Comparison of ENCODE assay signal across 22 cellular contexts in the genomic region with DNA sequence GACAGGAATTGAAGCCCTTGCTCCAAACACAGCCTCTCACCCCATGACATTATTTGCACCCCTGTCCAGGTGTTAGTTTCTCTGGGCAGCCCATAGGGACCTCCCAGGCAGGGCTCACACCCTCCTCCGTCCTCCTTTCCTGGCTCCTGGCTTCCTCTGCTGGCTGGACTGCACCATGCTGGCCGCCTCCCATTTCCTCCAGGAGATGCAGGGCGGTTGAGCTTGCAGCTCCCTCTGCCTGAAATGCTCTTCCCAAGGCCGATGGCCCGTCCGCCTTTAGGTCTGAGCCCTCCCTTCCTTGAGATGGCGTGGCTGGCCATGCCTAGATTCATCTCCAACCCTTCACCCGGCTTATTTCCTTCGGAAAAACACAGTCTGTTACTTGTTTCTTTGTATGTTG.
DNase-seq lines count a peak whose midpoint lies in the region; ATAC-seq, FAIRE-seq and TF ChIP-seq lines count a peak whose summit lies in the region.
"Had no signal": no experiment of that assay in that cellular context is flagged by ENCODE, and none has a peak within 500 bp of the region (broad histone marks: within the 10 kb centered on the region; RNA-seq: fewer than 3 reads in every experiment).

No MANE protein-coding gene starts in this region.

- H3K9me3 ChIP-seq in heart right ventricle (no peaks in the 10 kb centered on the region), right atrium auricular region (no peaks in the 10 kb centered on the region), endothelial cell of umbilical vein (replicated peaks; ENCODE audit: control insufficient read depth, insufficient read depth, low read length) (no peaks in the 10 kb centered on the region), HepG2 (ENCODE audit: low read length) (no peaks in the 10 kb centered on the region), aorta (ENCODE audit: control insufficient read depth, low read length) (no peaks in the 10 kb centered on the region)
- H3K9me3 ChIP-seq: ascending aorta, esophagus squamous epithelium, pancreas, thyroid gland had no signal

- POLR2A ChIA-PET in endothelial cell of umbilical vein (lab: Charles Lee) (no interaction called here), HepG2 (lab: Yijun Ruan, JAX) (no interaction called here)

- H2AFZ ChIP-seq in endothelial cell of umbilical vein (ENCODE audit: low read depth, low read length) = no peak overlapping the region
- H2AFZ ChIP-seq in HepG2 (ENCODE audit: low read length) = no peak overlapping the region

- no peaks in the 10 kb centered on the region for H3K79me2 ChIP-seq in endothelial cell of umbilical vein (ENCODE audit: control insufficient read depth, insufficient read depth, low read length)
- H3K79me2 ChIP-seq in HepG2 (ENCODE audit: insufficient read depth, low read length) = no peaks in the 10 kb centered on the region

- H4K20me1 ChIP-seq in endothelial cell of umbilical vein (replicated peaks; ENCODE audit: control insufficient read depth, extremely low read depth, insufficient read depth, low read length) (no peaks in the 10 kb centered on the region), HepG2 (ENCODE audit: insufficient read depth, low read length) (no peaks in the 10 kb centered on the region)

- DNase-seq in heart right ventricle = peak in 1 of 2 donors; percentile 29
- no peak for DNase-seq in right atrium auricular region (ENCODE audit: low spot score)
- peak; percentile 27 for DNase-seq in endothelial cell of umbilical vein (ENCODE audit: low read depth, low spot score)
- DNase-seq in HepG2 (ENCODE audit: low spot score) = no peak
- no peak for DNase-seq in aorta
- DNase-seq in activated CD4-positive, CD25-positive, alpha-beta regulatory T cell treated with anti-CD3 and anti-CD28 coated beads, Interleukin-2, amount 50 U/mL, for 72 hours = no peak
- no peak for DNase-seq in omental fat pad (ENCODE audit: low spot score)
- DNase-seq: activated CD4-positive, alpha-beta T cell treated with anti-CD3 and anti-CD28 coated beads for 1 hour; activated naive CD4-positive, alpha-beta T cell treated with anti-CD3 and anti-CD28 coated beads, Interleukin-2, amount 50 U/mL, for 16 hours; activated T-cell treated with anti-CD3 and anti-CD28 coated beads, Interleukin-2, amount 50 U/mL, for 4 hours; esophagus squamous epithelium; glutamatergic neuron; naive thymus-derived CD4-positive, alpha-beta T cell; NCI-H187 treated with DMSO at 0.1 percent for 48 hours; NCI-H345; pancreas; thyroid gland had no signal

- H3K9ac ChIP-seq in endothelial cell of umbilical vein (replicated peaks; ENCODE audit: extremely low read depth, insufficient read depth, low read length) (no peak overlapping the region), HepG2 (ENCODE audit: insufficient read depth, low read depth, low read length) (no peak overlapping the region)

- CTCF ChIA-PET in endothelial cell of umbilical vein (lab: Charles Lee) = interaction anchor here (0.6 to 2.4 kb wide), 13 partner anchors 8 to 782 kb away, joined by 3 to 11 read pairs (median 4); no protein-coding TSS in a partner anchor
- CTCF ChIA-PET in HepG2 (lab: Yijun Ruan, JAX; ENCODE audit: low intra/inter-chr PET ratio, low total read pairs) = no interaction called here

- TF ChIP-seq POLR2A in endothelial cell of umbilical vein (IDR thresholded peaks at IDR 0.05; ENCODE audit: low read depth, low read length) (no peak), HepG2 (IDR thresholded peaks at IDR 0.05; ENCODE audit: insufficient read depth in 1 of 2, low read depth in 2 of 2, low read length in 2 of 2) (no peak)

- TF ChIP-seq RAD21 in HepG2 (CRISPR knock-in tag; IDR thresholded peaks at IDR 0.05) = no peak

- 56 to 57% methylated on average over 9 of the region's 9 CpGs for WGBS in heart right ventricle, 2 donors
- 80% methylated on average over 9 of the region's 9 CpGs for WGBS in HepG2 (ENCODE audit: low lambda C conversion rate)
- 65 to 83% methylated on average over 9 of the region's 9 CpGs for WGBS in aorta, 2 donors

- no peak overlapping the region for H3K4me3 ChIP-seq in heart right ventricle
- H3K4me3 ChIP-seq in right atrium auricular region = no peak overlapping the region
- no peak overlapping the region for H3K4me3 ChIP-seq in endothelial cell of umbilical vein (replicated peaks in 1 of 3; ENCODE audit: insufficient read depth in 1 of 3, low read depth in 1 of 3, low read length in 3 of 3)
- H3K4me3 ChIP-seq in HepG2 (replicated peaks in 1 of 3; ENCODE audit: insufficient read depth in 1 of 3, low read depth in 2 of 3, low read length in 3 of 3) = no peak overlapping the region
- no peak overlapping the region for H3K4me3 ChIP-seq in aorta (ENCODE audit: low read length in 2 of 2)
- H3K4me3 ChIP-seq: ascending aorta, esophagus squamous epithelium, pancreas, thyroid gland had no signal

- ATAC-seq in heart right ventricle (peak; percentile 52 to 89 (median 76)), HepG2 (no peak), aorta (ENCODE audit: low FRiP score) (peak; percentile 56), omental fat pad (ENCODE audit: low FRiP score) (no peak), HG03097 (IDR thresholded peaks at IDR 0.05; ENCODE audit: low FRiP score, unreplicated experiment) (no peak)
- ATAC-seq: activated T-cell treated with anti-CD3 and anti-CD28 coated beads, Interleukin-2, amount 50 U/mL, for 4 hours; naive thymus-derived CD4-positive, alpha-beta T cell; pancreas; stimulated activated effector memory CD8-positive, alpha-beta T cell treated with anti-CD3 and anti-CD28 coated beads, Interleukin-12 subunit alpha, Interleukin-12 subunit beta, amount 100 ng/mL, for 72 hours had no signal

- intact Hi-C loops in heart right ventricle (cut with DNase I) = no loop called here
- intact Hi-C loops in endothelial cell of umbilical vein (cut with micrococcal nuclease) = no loop called here
- intact Hi-C loops in HepG2 (cut with micrococcal nuclease; ENCODE audit: unreplicated experiment) = no loop called here
- intact Hi-C loops in aorta (cut with DNase I) = no loop called here

- H3K36me3 ChIP-seq in heart right ventricle (no peaks in the 10 kb centered on the region), right atrium auricular region (no peaks in the 10 kb centered on the region), endothelial cell of umbilical vein (ENCODE audit: control insufficient read depth in 2 of 2, extremely low read depth in 1 of 2, insufficient read depth in 2 of 2, low read length in 2 of 2) (no peaks in the 10 kb centered on the region), HepG2 (replicated peaks in 1 of 2; ENCODE audit: control insufficient read depth in 1 of 2, insufficient read depth in 2 of 2, low read length in 2 of 2) (no peaks in the 10 kb centered on the region), aorta (ENCODE audit: control insufficient read depth in 1 of 2, insufficient read depth in 2 of 2, low read length in 1 of 2) (no peaks in the 10 kb centered on the region)
- H3K36me3 ChIP-seq: ascending aorta, esophagus squamous epithelium, pancreas, thyroid gland had no signal

- dilution Hi-C loops in endothelial cell of umbilical vein (cut with MboI; ENCODE audit: extremely low pct_ligation_motif_present, low sequenced_read_pairs) = no loop called here

- H3K4me2 ChIP-seq in endothelial cell of umbilical vein (ENCODE audit: insufficient read depth, low read length) (no peak overlapping the region), HepG2 (ENCODE audit: low read depth, low read length) (no peak overlapping the region)

- H3K27me3 ChIP-seq in heart right ventricle (no peaks in the 10 kb centered on the region), right atrium auricular region (no peaks in the 10 kb centered on the region), endothelial cell of umbilical vein (ENCODE audit: control insufficient read depth in 2 of 2, insufficient read depth in 2 of 2, low read length in 2 of 2) (no peaks in the 10 kb centered on the region), HepG2 (ENCODE audit: control insufficient read depth in 1 of 2, insufficient read depth in 2 of 2, low read length in 2 of 2) (no peaks in the 10 kb centered on the region), aorta (ENCODE audit: control insufficient read depth in 1 of 2, insufficient read depth in 2 of 2, low read length in 1 of 2) (no peaks in the 10 kb centered on the region)
- H3K27me3 ChIP-seq: ascending aorta, esophagus squamous epithelium, pancreas, thyroid gland had no signal

- TF ChIP-seq EP300 in HepG2 (IDR thresholded peaks at IDR 0.05; ENCODE audit: low read depth in 2 of 2, low read length in 2 of 2) (no peak), HepG2 (CRISPR knock-in tag; IDR thresholded peaks at IDR 0.05; ENCODE audit: borderline replicate concordance) (no peak)

- in situ Hi-C loops in HepG2 (cut with HindIII; ENCODE audit: extremely low pct_ligation_motif_present, low pct_unique_long_range_greater_than_20kb) = no loop called here

- no peaks in the 10 kb centered on the region for H3K9me1 ChIP-seq in endothelial cell of umbilical vein (replicated peaks; ENCODE audit: control insufficient read depth, extremely low read depth, insufficient read depth, low read length)

- BruUV-seq in endothelial cell of umbilical vein (replicated peaks; lab: Mats Ljungman, UMichigan) (no TSS peak), HepG2 (replicated peaks; lab: Mats Ljungman, UMichigan) (no TSS peak)

- H3K27ac ChIP-seq in heart right ventricle (peak overlapping the region in 5 of 10 donors; percentile 4 to 53 (median 15)), right atrium auricular region (no peak overlapping the region), endothelial cell of umbilical vein (ENCODE audit: insufficient read depth, low read depth, low read length) (no peak overlapping the region), HepG2 (ENCODE audit: extremely low read length, insufficient read depth, low read length) (no peak overlapping the region), aorta (ENCODE audit: low read depth in 1 of 2, low read length in 2 of 2) (no peak overlapping the region)
- H3K27ac ChIP-seq: ascending aorta, pancreas, thyroid gland had no signal

- H3K4me1 ChIP-seq in heart right ventricle (peaks cover 0 to 14% (median 7%) of the 10 kb centered on the region in 9 donors), right atrium auricular region (no peaks in the 10 kb centered on the region), endothelial cell of umbilical vein (ENCODE audit: control insufficient read depth, extremely low read depth, insufficient read depth, low read length) (no peaks in the 10 kb centered on the region), HepG2 (ENCODE audit: insufficient read depth, low read length) (peaks cover 32% of the 10 kb centered on the region), aorta (ENCODE audit: control insufficient read depth in 1 of 2, insufficient read depth in 2 of 2, low read length in 2 of 2) (no peaks in the 10 kb centered on the region)
- H3K4me1 ChIP-seq: ascending aorta had no signal

- TF ChIP-seq CTCF in heart right ventricle (IDR thresholded peaks at IDR 0.05) (peak in 5 of 9 donors; percentile 14 to 49 (median 45)), right atrium auricular region (IDR thresholded peaks at IDR 0.05) (no peak), endothelial cell of umbilical vein (IDR thresholded peaks at IDR 0.05; ENCODE audit: extremely low read depth in 1 of 2, insufficient read depth in 1 of 2, low read depth in 1 of 2, low read length in 2 of 2) (peak in 1 of 2 donors; percentile 12), HepG2 (CRISPR knock-in tag; IDR thresholded peaks at IDR 0.05) (peak; percentile 40), omental fat pad (IDR thresholded peaks at IDR 0.05) (no peak)

- FAIRE-seq in endothelial cell of umbilical vein (lab: Jason Lieb, UNC) (no peak), HepG2 (lab: Jason Lieb, UNC) (no peak)
- FAIRE-seq: G401.6, keratinocyte, pancreas had no signal

Comparison
In these comparisons a context has a peak if more than half of its experiments do, and no peak if none do; other contexts are left out.
1. CTCF ChIP-seq: peak in heart right ventricle (5 of 9) and HepG2 (single experiment); none in right atrium auricular region (0 of 2) and omental fat pad (0 of 3).
2. ATAC-seq: peak in heart right ventricle (8 of 8) and aorta (single experiment); none in HepG2 (single experiment), omental fat pad (single experiment) and HG03097 (single experiment).